ENCODE assay signal across 17 cellular contexts in the genomic region with DNA sequence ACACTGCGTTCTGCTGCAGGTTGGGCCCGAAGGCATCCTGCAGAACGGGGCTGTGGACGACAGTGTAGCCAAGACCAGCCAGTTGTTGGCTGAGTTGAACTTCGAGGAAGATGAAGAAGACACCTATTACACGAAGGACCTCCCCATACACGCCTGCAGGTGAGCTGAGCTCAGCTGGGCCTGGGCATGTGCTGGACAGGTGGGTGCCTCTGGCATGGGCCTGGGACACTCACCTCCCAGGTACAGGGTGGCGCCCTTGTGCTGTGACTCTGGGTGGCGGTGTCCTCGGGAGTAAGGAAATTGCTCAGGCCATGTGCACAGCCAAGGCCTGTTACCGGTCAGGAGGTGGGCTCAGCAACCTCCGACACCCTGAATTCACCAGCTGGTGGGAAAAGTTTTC. TPM values are rescaled to one million over a fixed set of nuclear protein-coding genes. Genes with fewer than 3 reads are reported as not detected.
DNase-seq lines count a peak whose midpoint lies in the region; ATAC-seq and TF ChIP-seq lines count a peak whose summit lies in the region.
"Had no signal": no experiment of that assay in that cellular context is flagged by ENCODE, and none has a peak within 500 bp of the region (broad histone marks: within the 10 kb centered on the region; RNA-seq: fewer than 3 reads in every experiment).

No MANE protein-coding gene starts in this region.

- H3K27me3 Mint-ChIP-seq in central memory CD8-positive, alpha-beta T cell, result no peaks in the 10 kb centered on the region
- H3K27me3 Mint-ChIP-seq in stimulated activated naive B cell treated with anti-CD40 and anti-IgM and Interleukin-4, amounts not matched to agents 10 μg/mL and 1 μg/mL and 100 μg/mL, for 72 hours, result no peaks in the 10 kb centered on the region

- H3K27ac Mint-ChIP-seq in central memory CD8-positive, alpha-beta T cell (ENCODE audit: low read depth), result no peak overlapping the region
- H3K27ac Mint-ChIP-seq in stimulated activated naive B cell treated with anti-CD40 and anti-IgM and Interleukin-4, amounts not matched to agents 10 μg/mL and 1 μg/mL and 100 μg/mL, for 72 hours, result peak overlapping the region; percentile 42

- H3K9me3 ChIP-seq in left ventricle myocardium inferior (replicated peaks) (no peaks in the 10 kb centered on the region), lower lobe of right lung (no peaks in the 10 kb centered on the region)

- H3K4me1 ChIP-seq in left ventricle myocardium inferior (peaks cover 96% of the 10 kb centered on the region), lower lobe of right lung (peaks cover 89% of the 10 kb centered on the region)

- peak overlapping the region; percentile 42 for H3K4me3 Mint-ChIP-seq in central memory CD8-positive, alpha-beta T cell
- no peak overlapping the region for H3K4me3 Mint-ChIP-seq in stimulated activated naive B cell treated with anti-CD40 and anti-IgM and Interleukin-4, amounts not matched to agents 10 μg/mL and 1 μg/mL and 100 μg/mL, for 72 hours

- no peaks in the 10 kb centered on the region for H3K9me3 Mint-ChIP-seq in central memory CD8-positive, alpha-beta T cell
- H3K9me3 Mint-ChIP-seq in stimulated activated naive B cell treated with anti-CD40 and anti-IgM and Interleukin-4, amounts not matched to agents 10 μg/mL and 1 μg/mL and 100 μg/mL, for 72 hours, result no peaks in the 10 kb centered on the region

- H3K4me3 ChIP-seq in left ventricle myocardium inferior (no peak overlapping the region), lower lobe of right lung (no peak overlapping the region)
- H3K4me3 ChIP-seq: GM23248 had no signal

- intact Hi-C loops in left cardiac atrium (cut with DNase I), result loop anchor here (5.0 to 10.0 kb wide), 3 partner anchors 249 to 391 kb away; no protein-coding TSS in a partner anchor
- intact Hi-C loops in left ventricle myocardium inferior (cut with micrococcal nuclease), result no loop called here
- intact Hi-C loops in lower lobe of right lung (cut with DNase I), result no loop called here

- H3K36me3 Mint-ChIP-seq in central memory CD8-positive, alpha-beta T cell (ENCODE audit: insufficient read depth), result peaks cover 37% of the 10 kb centered on the region
- H3K36me3 Mint-ChIP-seq in stimulated activated naive B cell treated with anti-CD40 and anti-IgM and Interleukin-4, amounts not matched to agents 10 μg/mL and 1 μg/mL and 100 μg/mL, for 72 hours, result peaks cover 35 to 55% of the 10 kb centered on the region in 2 donors

- DNase-seq in left cardiac atrium (peak; percentile 18), left ventricle myocardium inferior (no peak), lower lobe of right lung (no peak), HT-29 (ENCODE audit: low spot score) (no peak), NCI-H1694 (lab: John Stamatoyannopoulos, UW) (no peak), caudate nucleus (lab: John Stamatoyannopoulos, UW) (no peak)
- no peak for DNase-seq in central memory CD8-positive, alpha-beta T cell (ENCODE audit: low spot score in 2 of 2)
- DNase-seq in stimulated activated naive B cell treated with anti-CD40 and anti-IgM and Interleukin-4, amounts not matched to agents 10 μg/mL and 1 μg/mL and 100 μg/mL, for 72 hours, result no peak
- DNase-seq: C1 segment of cervical spinal cord, DMS79 treated with DMSO at 0.1 percent for 48 hours, GM23248, NCI-H1417, NCI-H2029, NCI-H2171 treated with DMSO at 0.1 percent for 48 hours, NCI-H510A, NCI-H82, SHP77 had no signal

- TF ChIP-seq CTCF in left ventricle myocardium inferior (IDR thresholded peaks at IDR 0.05; ENCODE audit: borderline replicate concordance) (no peak), lower lobe of right lung (IDR thresholded peaks at IDR 0.05) (no peak)

- H3K4me1 Mint-ChIP-seq in central memory CD8-positive, alpha-beta T cell, result peaks cover 81% of the 10 kb centered on the region
- H3K4me1 Mint-ChIP-seq in stimulated activated naive B cell treated with anti-CD40 and anti-IgM and Interleukin-4, amounts not matched to agents 10 μg/mL and 1 μg/mL and 100 μg/mL, for 72 hours, result peaks cover 67 to 92% of the 10 kb centered on the region in 2 donors

- H3K27ac ChIP-seq in left ventricle myocardium inferior (replicated peaks) (no peak overlapping the region), lower lobe of right lung (peak overlapping the region; percentile 81), caudate nucleus (ENCODE audit: low read depth, low read length) (no peak overlapping the region)

- no peak for ATAC-seq in left cardiac atrium
- ATAC-seq in central memory CD8-positive, alpha-beta T cell (replicated peaks; ENCODE audit: extremely low read depth, poor library complexity, severe bottlenecking), result no peak
- ATAC-seq in lower lobe of right lung, result no peak
- no peak for ATAC-seq in stimulated activated naive B cell treated with anti-CD40 and anti-IgM and Interleukin-4, amounts not matched to agents 10 μg/mL and 1 μg/mL and 100 μg/mL, for 72 hours (replicated peaks)

- H3K27me3 ChIP-seq in left ventricle myocardium inferior (ENCODE audit: low read depth) (no peaks in the 10 kb centered on the region), lower lobe of right lung (ENCODE audit: low read depth) (no peaks in the 10 kb centered on the region)

- H3K36me3 ChIP-seq in left ventricle myocardium inferior (peaks cover 11% of the 10 kb centered on the region), lower lobe of right lung (peaks cover 30% of the 10 kb centered on the region)

RNA-seq across cellular contexts. Expression of a gene that starts 14.2 kb away (rescaled TPM):
- total RNA-seq in left cardiac atrium, result 10 to 100 TPM; 33.9 to 41.1 TPM
- total RNA-seq in left ventricle myocardium inferior, result 32.3 TPM
- 75.8 TPM for total RNA-seq in lower lobe of right lung
- 73.7 and 79.5 TPM in 2 replicates for total RNA-seq in HT-29 (2014; rRNA removed; shearing (Covaris generic))

RNA-seq across cellular contexts. Expression of a gene that starts 50.0 kb away (rescaled TPM):
- total RNA-seq in left cardiac atrium (1 to 10 TPM in 1 of 2 donors, under 1 TPM in 1; 0.80 to 2.1 TPM), left ventricle myocardium inferior (1.4 TPM), lower lobe of right lung (not detected)
- not detected in 2 replicates for total RNA-seq in HT-29 (2014; rRNA removed; shearing (Covaris generic))

RNA-seq across cellular contexts. Expression of a gene that starts 54.9 kb away (rescaled TPM):
- total RNA-seq in left cardiac atrium (1 to 10 TPM; 6.5 to 9.8 TPM), left ventricle myocardium inferior (1.2 TPM), lower lobe of right lung (2.3 TPM)
- total RNA-seq in HT-29 (2014; rRNA removed; shearing (Covaris generic)), result not detected in 2 replicates

Comparison
In these comparisons a context has a peak if more than half of its experiments do, and no peak if none do; other contexts are left out.
1. intact Hi-C loops: an anchor here in left cardiac atrium (5.0 to 10.0 kb wide); none called in left ventricle myocardium inferior and lower lobe of right lung.